Comparison of ENCODE assay signal across 23 cellular contexts in genomic region chr7:34198089-34198686, GRCh38.
"Had no signal": no experiment of that assay in that cellular context is flagged by ENCODE, and none has a peak within 500 bp of the region (broad histone marks: within the 10 kb centered on the region; RNA-seq: fewer than 3 reads in every experiment).

No MANE protein-coding gene starts in this region.

- DNase-seq: activated B cell treated with CpG ODN at 0.5 μM for 24 hours; activated CD4-positive, alpha-beta memory T cell treated with anti-CD3 and anti-CD28 coated beads for 36 hours; activated CD4-positive, alpha-beta T cell treated with anti-CD3 and anti-CD28 coated beads for 1 hour; activated CD4-positive, alpha-beta T cell treated with anti-CD3 and anti-CD28 coated beads, Interleukin-2, amount 10 ng/mL, durations not matched to agents 24 days and 14 days; activated CD8-positive, alpha-beta memory T cell treated with anti-CD3 and anti-CD28 coated beads for 24 hours; activated effector memory CD4-positive, alpha-beta T cell treated with anti-CD3 and anti-CD28 coated beads, Interleukin-2, amount 50 U/mL, for 16 hours; activated naive CD4-positive, alpha-beta T cell treated with Interleukin-2 at 50 U/mL for 16 hours; activated T-cell treated with anti-CD3 and anti-CD28 coated beads, Interleukin-2, amount 50 U/mL, for 4 hours; amygdala; NCI-H1092; NCI-H1417; NCI-H1930; NCI-H2171; NCI-H2227 treated with DMSO at 0.1 percent for 48 hours; NCI-H446 treated with DMSO at 0.1 percent for 48 hours; NCI-H524 treated with DMSO at 0.1 percent for 48 hours; NCI-H748 treated with DMSO at 0.1 percent for 48 hours; PC-3; SHP77 treated with DMSO at 0.1 percent for 48 hours; T-helper 17 cell; T-helper 9 cell had no signal

- ATAC-seq: activated T-cell treated with anti-CD3 and anti-CD28 coated beads, Interleukin-2, amount 50 U/mL, for 4 hours; PC-3; T-helper 17 cell had no signal

- H3K27ac Mint-ChIP-seq: activated B cell treated with CpG ODN at 0.5 μM for 24 hours; activated CD4-positive, alpha-beta memory T cell treated with anti-CD3 and anti-CD28 coated beads for 36 hours; activated CD4-positive, alpha-beta T cell treated with anti-CD3 and anti-CD28 coated beads, Interleukin-2, amount 10 ng/mL, durations not matched to agents 24 days and 14 days; activated naive CD8-positive, alpha-beta T cell; brain; T-helper 17 cell had no signal

- H3K4me3 Mint-ChIP-seq: activated B cell treated with CpG ODN at 0.5 μM for 24 hours; activated CD4-positive, alpha-beta memory T cell treated with anti-CD3 and anti-CD28 coated beads for 36 hours; activated CD4-positive, alpha-beta T cell treated with anti-CD3 and anti-CD28 coated beads, Interleukin-2, amount 10 ng/mL, durations not matched to agents 24 days and 14 days; activated naive CD8-positive, alpha-beta T cell; activated T-cell treated with anti-CD3 and anti-CD28 coated beads, Interleukin-2, amount 50 U/mL, for 4 hours; brain; T-helper 17 cell had no signal

- H3K4me1 Mint-ChIP-seq: activated B cell treated with CpG ODN at 0.5 μM for 24 hours; activated CD4-positive, alpha-beta T cell treated with anti-CD3 and anti-CD28 coated beads, Interleukin-2, amount 10 ng/mL, durations not matched to agents 24 days and 14 days; brain; T-helper 17 cell had no signal

- H3K36me3 Mint-ChIP-seq: activated CD4-positive, alpha-beta memory T cell treated with anti-CD3 and anti-CD28 coated beads for 36 hours; activated naive CD8-positive, alpha-beta T cell; brain had no signal

- H3K9me3 Mint-ChIP-seq: activated B cell treated with CpG ODN at 0.5 μM for 24 hours; activated CD4-positive, alpha-beta memory T cell treated with anti-CD3 and anti-CD28 coated beads for 36 hours; activated CD4-positive, alpha-beta T cell treated with anti-CD3 and anti-CD28 coated beads, Interleukin-2, amount 10 ng/mL, durations not matched to agents 24 days and 14 days; activated T-cell treated with anti-CD3 and anti-CD28 coated beads, Interleukin-2, amount 50 U/mL, for 4 hours had no signal

- H3K27me3 Mint-ChIP-seq: activated B cell treated with CpG ODN at 0.5 μM for 24 hours; activated CD4-positive, alpha-beta memory T cell treated with anti-CD3 and anti-CD28 coated beads for 36 hours; activated CD4-positive, alpha-beta T cell treated with anti-CD3 and anti-CD28 coated beads, Interleukin-2, amount 10 ng/mL, durations not matched to agents 24 days and 14 days; activated naive CD8-positive, alpha-beta T cell; brain; T-helper 17 cell had no signal
